ENCODE assay signal across 8 cellular contexts in the genomic region with DNA sequence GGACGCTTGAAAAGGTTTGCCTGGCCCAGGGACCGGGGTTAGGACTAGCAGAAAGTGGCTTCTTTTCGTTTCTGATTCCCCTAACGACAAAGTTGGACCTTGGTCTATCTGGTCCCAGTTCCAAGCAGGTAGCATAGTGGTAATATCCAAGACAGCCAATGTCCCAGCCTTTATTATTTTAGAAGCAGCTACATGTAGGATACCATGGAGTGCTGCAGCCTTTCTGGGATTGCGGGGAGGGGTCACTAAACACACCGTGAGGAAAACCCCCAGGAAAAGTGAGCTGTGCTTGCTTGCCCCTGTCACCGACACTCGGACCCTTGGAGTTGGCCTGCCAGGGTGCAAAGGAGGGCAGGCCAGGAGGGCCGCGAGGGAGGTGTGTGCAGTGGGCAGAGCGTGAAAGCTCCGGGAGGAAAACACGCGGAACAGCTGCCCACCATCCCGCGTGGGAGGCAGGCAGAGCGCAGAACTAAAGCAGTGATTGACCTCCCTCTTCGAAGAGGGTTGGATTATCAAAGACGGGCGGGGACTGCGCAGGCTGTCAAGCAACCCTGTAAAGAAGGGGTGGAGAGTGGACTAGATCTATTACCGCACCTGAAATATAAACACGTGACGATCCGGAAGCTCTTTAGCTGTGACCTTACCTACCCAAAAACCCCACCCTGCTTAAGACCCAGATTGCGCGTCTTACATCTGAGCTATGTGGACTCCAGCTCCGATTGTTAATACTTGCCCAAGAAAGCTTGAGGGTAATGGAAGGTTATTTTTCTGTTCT. TPM values are rescaled to one million over a fixed set of nuclear protein-coding genes. Genes with fewer than 3 reads are reported as not detected.
DNase-seq lines count a peak whose midpoint lies in the region; ATAC-seq and TF ChIP-seq lines count a peak whose summit lies in the region.

No MANE protein-coding gene starts in this region.

- peak; percentile 70 for ATAC-seq in HCT116
- peak; percentile 58 for ATAC-seq in activated B cell treated with CpG ODN at 0.5 μM for 24 hours (ENCODE audit: low read depth)

- TF ChIP-seq CTCF in GM13976 (IDR thresholded peaks at IDR 0.05; ENCODE audit: borderline replicate concordance, control extremely low read depth, extremely low read depth, insufficient read depth, missing control alignments): no peak
- TF ChIP-seq CTCF in HCT116 (IDR thresholded peaks at IDR 0.05 in 2 of 3, conservative IDR thresholded peaks at IDR 0.05 in 1 of 3; ENCODE audit: borderline replicate concordance in 1 of 3, insufficient read depth in 1 of 3, low read depth in 2 of 3, low read length in 2 of 3): no peak
- TF ChIP-seq CTCF in activated B cell treated with CpG ODN at 0.5 μM for 24 hours (IDR thresholded peaks at IDR 0.05): no peak
- no peak for TF ChIP-seq CTCF in colonic mucosa (IDR thresholded peaks at IDR 0.05)
- peak; percentile 2 for TF ChIP-seq CTCF in liver (IDR thresholded peaks at IDR 0.05; ENCODE audit: low read depth, low read length, missing input control)

- H3K9ac ChIP-seq in HCT116 (ENCODE audit: low read length) (peak overlapping the region; percentile 73), colonic mucosa (ENCODE audit: low read depth in 2 of 2, low read length in 2 of 2) (peak overlapping the region; percentile 93 to 99), liver (ENCODE audit: low read depth in 1 of 2, low read length in 2 of 2) (peak overlapping the region; percentile 78 to 91)

- H3K27me3 ChIP-seq in HCT116 (ENCODE audit: insufficient read depth, low read length) (no peaks in the 10 kb centered on the region), colonic mucosa (no peaks in the 10 kb centered on the region), liver (ENCODE audit: control insufficient read depth in 4 of 4, insufficient read depth in 4 of 4, low read length in 3 of 4) (no peaks in the 10 kb centered on the region)

- H3K27me3 Mint-ChIP-seq in activated B cell treated with CpG ODN at 0.5 μM for 24 hours: no peaks in the 10 kb centered on the region

- POLR2A ChIA-PET in HCT116 (lab: Charles Lee): no interaction called here
- POLR2A ChIA-PET in activated B cell treated with CpG ODN at 0.5 μM for 24 hours (lab: Charles Lee): interaction anchor here (0.6 to 2.3 kb wide), 7 partner anchors 31 to 598 kb away, joined by 3 to 9 read pairs (median 5); partner anchors contain the start of gene SOS1

- peak overlapping the region; percentile 91 for H3K4me2 ChIP-seq in HCT116 (ENCODE audit: low read length)

- H3K4me1 Mint-ChIP-seq in activated B cell treated with CpG ODN at 0.5 μM for 24 hours: peaks cover 20% of the 10 kb centered on the region

- in situ Hi-C loops in GM13976 (cut with MboI; ENCODE audit: low sequenced_read_pairs, unreplicated experiment): no loop called here

- H3K9me3 ChIP-seq in HCT116 (ENCODE audit: control insufficient read depth in 1 of 2, insufficient read depth in 1 of 2, low read depth in 1 of 2, low read length in 2 of 2) (no peaks in the 10 kb centered on the region; a peak in 2 of 4 replicates), colonic mucosa (no peaks in the 10 kb centered on the region), liver (ENCODE audit: control insufficient read depth in 4 of 4, low read length in 3 of 4) (no peaks in the 10 kb centered on the region)

- H3K36me3 ChIP-seq in HCT116 (ENCODE audit: control insufficient read depth in 1 of 2, insufficient read depth in 2 of 2, low read length in 2 of 2) (no peaks in the 10 kb centered on the region; a peak in 1 of 4 replicates), colonic mucosa (no peaks in the 10 kb centered on the region), liver (ENCODE audit: control insufficient read depth in 4 of 4, insufficient read depth in 3 of 4, low read depth in 1 of 4, low read length in 3 of 4) (no peaks in the 10 kb centered on the region)

- peak; percentile 65 for DNase-seq in GM13976 (ENCODE audit: low spot score)
- peak; percentile 63 for DNase-seq in HCT116 (ENCODE audit: low read depth, low spot score)
- DNase-seq in NCI-H146 treated with DMSO at 0.1 percent for 48 hours (lab: John Stamatoyannopoulos, UW; ENCODE audit: unreplicated experiment): peak; percentile 74
- peak; percentile 27 for DNase-seq in activated B cell treated with CpG ODN at 0.5 μM for 24 hours
- DNase-seq in colonic mucosa: peak; percentile 81
- DNase-seq in stimulated activated CD8-positive, alpha-beta memory T cell treated with anti-CD3 and anti-CD28 coated beads, Interleukin-7, amount 100 ng/mL, for 48 hours (ENCODE audit: extremely low read depth in 1 of 2, low read depth in 1 of 2): peak; percentile 14 to 37
- DNase-seq in NK-92 (lab: John Stamatoyannopoulos, UW; ENCODE audit: unreplicated experiment): no peak

- H3K79me2 ChIP-seq in HCT116 (ENCODE audit: insufficient read depth, low read length): peaks cover 40% of the 10 kb centered on the region

- peak overlapping the region; percentile 81 to 87 for H3K4me3 ChIP-seq in HCT116 (replicated peaks in 1 of 2; ENCODE audit: low read depth in 1 of 2, low read length in 2 of 2)
- H3K4me3 ChIP-seq in colonic mucosa: peak overlapping the region; percentile 84
- H3K4me3 ChIP-seq in liver (ENCODE audit: low read depth in 1 of 3, low read length in 3 of 3): peak overlapping the region; percentile 89 to 98 (median 95)

- H3K9me3 Mint-ChIP-seq in activated B cell treated with CpG ODN at 0.5 μM for 24 hours: peaks cover 5% of the 10 kb centered on the region

- TF ChIP-seq RAD21 in HCT116 (IDR thresholded peaks at IDR 0.05; ENCODE audit: low read depth) (no peak; the same call in 1 of the 2 replicates), liver (IDR thresholded peaks at IDR 0.05) (no peak)

- H3K9me2 ChIP-seq in HCT116 (ENCODE audit: insufficient read depth): no peaks in the 10 kb centered on the region

- WGBS in liver: 3% methylated on average over 28 of the region's 28 CpGs

- H3K27ac ChIP-seq in HCT116 (ENCODE audit: low read depth, low read length): peak overlapping the region; percentile 89
- H3K27ac ChIP-seq in colonic mucosa: peak overlapping the region; percentile 92
- peak overlapping the region; percentile 89 to 91 for H3K27ac ChIP-seq in liver (ENCODE audit: low read depth in 1 of 2, low read length in 2 of 2)

- H2AFZ ChIP-seq in HCT116 (ENCODE audit: low read depth, low read length, poor library complexity, severe bottlenecking): peak overlapping the region; percentile 28

- BruUV-seq in HCT116 (replicated peaks; lab: Mats Ljungman, UMichigan): no TSS peak

- intact Hi-C loops in HCT116 (cut with micrococcal nuclease): no loop called here
- intact Hi-C loops in activated B cell treated with CpG ODN at 0.5 μM for 24 hours (cut with micrococcal nuclease): loop anchor here (1.0 to 5.0 kb wide), 7 partner anchors 39 to 341 kb away; partner anchors contain the start of gene THUMPD2
- intact Hi-C loops in colonic mucosa (cut with DNase I): loop anchor here (10.0 kb wide), 1 partner anchor 77 kb away; no protein-coding TSS in a partner anchor

- no peaks in the 10 kb centered on the region; the same call in 1 of the 2 replicates for H4K20me1 ChIP-seq in HCT116 (ENCODE audit: insufficient read depth)

- TF ChIP-seq POLR2A in HCT116 (IDR thresholded peaks at IDR 0.05; ENCODE audit: borderline replicate concordance, extremely low read depth, insufficient read depth, insufficient read length): peak; percentile 89

- peaks cover 19 to 31% of the 10 kb centered on the region in 2 experiments for H3K4me1 ChIP-seq in HCT116 (ENCODE audit: control insufficient read depth in 1 of 2, insufficient read depth in 2 of 2, low read length in 2 of 2)
- H3K4me1 ChIP-seq in colonic mucosa: no peaks in the 10 kb centered on the region
- H3K4me1 ChIP-seq in liver (ENCODE audit: control insufficient read depth in 4 of 4, insufficient read depth in 4 of 4, low read length in 3 of 4): peaks cover 7 to 24% (median 17%) of the 10 kb centered on the region in 4 donors

- H3K27ac Mint-ChIP-seq in activated B cell treated with CpG ODN at 0.5 μM for 24 hours: peak overlapping the region; percentile 74

- peaks cover 6% of the 10 kb centered on the region for H3K36me3 Mint-ChIP-seq in activated B cell treated with CpG ODN at 0.5 μM for 24 hours (ENCODE audit: low read depth)

- H3K4me3 Mint-ChIP-seq in activated B cell treated with CpG ODN at 0.5 μM for 24 hours: peak overlapping the region; percentile 89

- CTCF ChIA-PET in HCT116 (lab: Charles Lee): interaction anchor here (1.0 kb wide), 1 partner anchor 56 kb away, joined by 3 read pairs; no protein-coding TSS in a partner anchor
- CTCF ChIA-PET in activated B cell treated with CpG ODN at 0.5 μM for 24 hours (lab: Charles Lee): interaction anchor here (1.3 to 2.8 kb wide), 2 partner anchors 59 to 293 kb away, joined by 3 to 11 read pairs; no protein-coding TSS in a partner anchor

- RAD21 ChIA-PET in HCT116 (lab: Charles Lee; ENCODE audit: low non-redundant PET in 1 of 2, low total read pairs in 2 of 2, uncharacterized antibody in 2 of 2, unreplicated experiment in 2 of 2): interaction anchor here in 1 of 2 experiments (0.7 kb wide), 1 partner anchor 25 kb away, joined by 8 read pairs; no protein-coding TSS in a partner anchor

TF ChIP-seq in HCT116, 20 proteins besides CTCF, POLR2A, EP300 and RAD21 (continues in another document):
- TF ChIP-seq SRF (IDR thresholded peaks at IDR 0.05; ENCODE audit: low read depth): no peak
- no peak for TF ChIP-seq JUND (IDR thresholded peaks at IDR 0.05)
- peak; percentile 55 for TF ChIP-seq POLR2AphosphoS5 (IDR thresholded peaks at IDR 0.05; ENCODE audit: low read depth, low read length)
- TF ChIP-seq YY1 (IDR thresholded peaks at IDR 0.05; ENCODE audit: extremely low read depth, insufficient replicate concordance, low read depth, low read length): peak; percentile 22
- TF ChIP-seq, protein P1, sequence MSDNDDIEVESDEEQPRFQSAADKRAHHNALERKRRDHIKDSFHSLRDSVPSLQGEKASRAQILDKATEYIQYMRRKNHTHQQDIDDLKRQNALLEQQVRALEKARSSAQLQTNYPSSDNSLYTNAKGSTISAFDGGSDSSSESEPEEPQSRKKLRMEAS (IDR thresholded peaks at IDR 0.05): peak; percentile 66

TF ChIP-seq in liver, 16 proteins besides CTCF, POLR2A, EP300 and RAD21 (continues in another document):
- peak; percentile 88 for TF ChIP-seq TAF1 (conservative IDR thresholded peaks at IDR 0.05)
- TF ChIP-seq SP1 (IDR thresholded peaks at IDR 0.05): peak; percentile 32
- peak in 1 of 2 donors; percentile 30 for TF ChIP-seq GABPA (IDR thresholded peaks at IDR 0.05 in 1 of 2, conservative IDR thresholded peaks at IDR 0.05 in 1 of 2)
- peak; percentile 11 for TF ChIP-seq FOXA1 (IDR thresholded peaks at IDR 0.05)
- TF ChIP-seq, protein P1 (IDR thresholded peaks at IDR 0.05): no peak
- TF ChIP-seq JUND (IDR thresholded peaks at IDR 0.05): peak in 1 of 2 donors; percentile 6
- TF ChIP-seq HNF4A (conservative IDR thresholded peaks at IDR 0.05): peak; percentile 42 to 45
- TF ChIP-seq YY1 (IDR thresholded peaks at IDR 0.05): peak; percentile 53

RNA-seq across cellular contexts. Expression of gene MAP4K3, which starts 0.6 kb away (rescaled TPM):
- total RNA-seq in HCT116 (2021; ENCODE audit: unreplicated experiment) (21.4 TPM), activated B cell treated with CpG ODN at 0.5 μM for 24 hours (9.9 and 11.0 TPM in 2 replicates), colonic mucosa (10 to 100 TPM; 22.2 to 30.9 TPM), liver (10 to 100 TPM; 14.5 to 23.8 TPM)
- 4.0 and 7.2 TPM in 2 replicates for polyA plus RNA-seq in HCT116 (2012)
- 1 to 10 TPM; 6.2 to 7.3 TPM for polyA plus RNA-seq in liver
